In genomic region chr4:44446191-44446590, GRCh38 we compare ENCODE assay signal across 14 cellular contexts. TPM values are rescaled to one million over a fixed set of nuclear protein-coding genes. Genes with fewer than 3 reads are reported as not detected.
DNase-seq lines count a peak whose midpoint lies in the region; ATAC-seq and TF ChIP-seq lines count a peak whose summit lies in the region.
"Had no signal": no experiment of that assay in that cellular context is flagged by ENCODE, and none has a peak within 500 bp of the region (broad histone marks: within the 10 kb centered on the region; RNA-seq: fewer than 3 reads in every experiment).

No MANE protein-coding gene starts in this region.

- H2BK120ac ChIP-seq in neuronal stem cell (ENCODE audit: low read depth, low read length): no peak overlapping the region

- H3K23ac ChIP-seq in neuronal stem cell (ENCODE audit: low read depth, low read length, poor library complexity): no peak overlapping the region

- H3K27ac Mint-ChIP-seq in glutamatergic neuron (ENCODE audit: unreplicated experiment): peak overlapping the region; percentile 96
- H3K27ac Mint-ChIP-seq: activated naive CD4-positive, alpha-beta T cell treated with anti-CD3 and anti-CD28 coated beads, Interleukin-2, amount 10 ng/mL, durations not matched to agents 7 days and 5 days had no signal

- H3K9me3 ChIP-seq in WERI-Rb-1 (ENCODE audit: severe bottlenecking) (no peaks in the 10 kb centered on the region), parathyroid adenoma (ENCODE audit: control insufficient read depth, low read length) (no peaks in the 10 kb centered on the region), neuronal stem cell (replicated peaks in 1 of 2; ENCODE audit: control insufficient read depth in 2 of 2, insufficient read depth in 1 of 2, low read depth in 1 of 2, low read length in 2 of 2) (no peaks in the 10 kb centered on the region)
- H3K9me3 ChIP-seq: neutrophil, vagina had no signal

- H3K36me3 Mint-ChIP-seq in glutamatergic neuron (ENCODE audit: unreplicated experiment): no peaks in the 10 kb centered on the region
- H3K36me3 Mint-ChIP-seq: activated naive CD4-positive, alpha-beta T cell treated with anti-CD3 and anti-CD28 coated beads, Interleukin-2, amount 10 ng/mL, durations not matched to agents 7 days and 5 days had no signal

- H3K27me3 ChIP-seq in WERI-Rb-1 (ENCODE audit: insufficient read depth, low read depth, severe bottlenecking): peaks cover 4% of the 10 kb centered on the region
- no peaks in the 10 kb centered on the region for H3K27me3 ChIP-seq in parathyroid adenoma (ENCODE audit: control insufficient read depth, insufficient read depth, low read length)
- H3K27me3 ChIP-seq in neuronal stem cell (ENCODE audit: control insufficient read depth in 3 of 3, insufficient read depth in 3 of 3, low read depth in 1 of 3, low read length in 3 of 3): peaks cover 9 to 61% (median 26%) of the 10 kb centered on the region in 3 experiments
- H3K27me3 ChIP-seq: vagina had no signal

- peak; percentile 82 for DNase-seq in G401 (ENCODE audit: low spot score)
- DNase-seq in WERI-Rb-1: no peak
- no peak for DNase-seq in glutamatergic neuron
- no peak for DNase-seq in HT-29 (ENCODE audit: low spot score)
- DNase-seq in neuronal stem cell (ENCODE audit: low spot score): no peak
- DNase-seq in NCI-H2107 (lab: John Stamatoyannopoulos, UW): no peak
- DNase-seq: activated naive CD4-positive, alpha-beta T cell treated with anti-CD3 and anti-CD28 coated beads, Interleukin-2, amount 10 ng/mL, durations not matched to agents 7 days and 5 days; cerebellar nuclear complex; HCEC 1CT had no signal

- peak overlapping the region; percentile 96 for H3K4me3 Mint-ChIP-seq in glutamatergic neuron (ENCODE audit: unreplicated experiment)
- H3K4me3 Mint-ChIP-seq: activated naive CD4-positive, alpha-beta T cell treated with anti-CD3 and anti-CD28 coated beads, Interleukin-2, amount 10 ng/mL, durations not matched to agents 7 days and 5 days had no signal

- H2AFZ ChIP-seq in parathyroid adenoma: no peak overlapping the region
- H2AFZ ChIP-seq in neuronal stem cell (ENCODE audit: low read length): no peak overlapping the region

- peaks cover 15% of the 10 kb centered on the region for H3K27me3 Mint-ChIP-seq in glutamatergic neuron (ENCODE audit: unreplicated experiment)

- H3K4me3 ChIP-seq in WERI-Rb-1 (ENCODE audit: low read depth, low read length) (peak overlapping the region; percentile 80; the same call in 1 of the 2 replicates), parathyroid adenoma (ENCODE audit: low read depth, low read length) (no peak overlapping the region), neuronal stem cell (ENCODE audit: low read length in 2 of 2) (no peak overlapping the region)

- H3K9ac ChIP-seq in parathyroid adenoma (no peak overlapping the region), neuronal stem cell (ENCODE audit: low read depth, low read length, poor library complexity) (no peak overlapping the region)

- H3K18ac ChIP-seq in neuronal stem cell (ENCODE audit: low read length): no peak overlapping the region

- H3K27ac ChIP-seq in WERI-Rb-1 (no peak overlapping the region), parathyroid adenoma (no peak overlapping the region), neuronal stem cell (replicated peaks; ENCODE audit: low read length) (no peak overlapping the region)
- H3K27ac ChIP-seq: neutrophil, vagina had no signal

- ATAC-seq in GM21381 (IDR thresholded peaks at IDR 0.05; ENCODE audit: unreplicated experiment): no peak

- TF ChIP-seq CTCF in WERI-Rb-1 (IDR thresholded peaks at IDR 0.05; ENCODE audit: low read depth, low read length) (no peak), glutamatergic neuron (IDR thresholded peaks at IDR 0.05; ENCODE audit: partially characterized antibody, unreplicated experiment) (no peak), parathyroid adenoma (IDR thresholded peaks at IDR 0.05) (no peak)

- peaks cover 24% of the 10 kb centered on the region for H3K4me1 Mint-ChIP-seq in glutamatergic neuron (ENCODE audit: low read depth, unreplicated experiment)

- no peak overlapping the region for H4K91ac ChIP-seq in neuronal stem cell (ENCODE audit: low read depth, low read length, poor library complexity)

- H3K4me1 ChIP-seq in parathyroid adenoma (no peaks in the 10 kb centered on the region), neuronal stem cell (ENCODE audit: control insufficient read depth in 2 of 2, insufficient read depth in 1 of 2, low read depth in 1 of 2, low read length in 2 of 2) (peaks cover 0 to 4% of the 10 kb centered on the region in 2 donors)

- WGBS in neuronal stem cell (ENCODE audit: extremely low coverage in 2 of 2, insufficient read length in 2 of 2, insufficient replicate concordance in 1 of 2), 2 donors: no CpG with 5 or more reads among the region's 4 CpGs

- H2BK12ac ChIP-seq in neuronal stem cell (ENCODE audit: low read length): no peak overlapping the region

- no peak overlapping the region for H2BK15ac ChIP-seq in neuronal stem cell (ENCODE audit: low read length)

- no peaks in the 10 kb centered on the region for H3K79me1 ChIP-seq in neuronal stem cell (ENCODE audit: low read depth, low read length)

- in situ Hi-C loops in G401 (cut with HindIII; ENCODE audit: low sequenced_read_pairs): no loop called here

- H2AK5ac ChIP-seq in neuronal stem cell (ENCODE audit: low read depth, low read length): no peak overlapping the region

- H3K79me2 ChIP-seq in parathyroid adenoma: no peaks in the 10 kb centered on the region

- H3K4me2 ChIP-seq in parathyroid adenoma (ENCODE audit: low read length) (peak overlapping the region; percentile 98), neuronal stem cell (ENCODE audit: insufficient read depth, low read length, poor library complexity, severe bottlenecking) (no peak overlapping the region)

- no peaks in the 10 kb centered on the region for H3K36me3 ChIP-seq in WERI-Rb-1
- no peaks in the 10 kb centered on the region for H3K36me3 ChIP-seq in parathyroid adenoma (ENCODE audit: control insufficient read depth, insufficient read depth, low read length)
- H3K36me3 ChIP-seq in neuronal stem cell (replicated peaks in 1 of 2; ENCODE audit: control insufficient read depth in 2 of 2, insufficient read depth in 2 of 2, low read length in 2 of 2): no peaks in the 10 kb centered on the region
- H3K36me3 ChIP-seq: neutrophil, vagina had no signal

- H3K4ac ChIP-seq in neuronal stem cell (ENCODE audit: low read length): no peak overlapping the region

- H4K8ac ChIP-seq in neuronal stem cell (ENCODE audit: low read depth, low read length): no peak overlapping the region

- no peak overlapping the region for H2BK5ac ChIP-seq in neuronal stem cell (ENCODE audit: low read length)

- H3K14ac ChIP-seq in neuronal stem cell (ENCODE audit: low read length): no peak overlapping the region

- peaks cover 22% of the 10 kb centered on the region for H3K9me3 Mint-ChIP-seq in glutamatergic neuron (ENCODE audit: unreplicated experiment)
- H3K9me3 Mint-ChIP-seq: activated naive CD4-positive, alpha-beta T cell treated with anti-CD3 and anti-CD28 coated beads, Interleukin-2, amount 10 ng/mL, durations not matched to agents 7 days and 5 days had no signal

RNA-seq across cellular contexts. Expression of gene KCTD8, which starts 2.4 kb away (rescaled TPM):
- total RNA-seq in G401 (2014; rRNA removed; shearing (Covaris generic)): 0.12 TPM in 1 of 2 replicates, not detected in the other
- total RNA-seq in glutamatergic neuron (ENCODE audit: unreplicated experiment): 23.2 TPM
- total RNA-seq in HT-29 (2014; rRNA removed; shearing (Covaris generic)): not detected in 2 replicates
- 0.06 TPM for polyA plus RNA-seq in neuronal stem cell (2013, experiment 1 of 2)
- 0.11 TPM for polyA plus RNA-seq in neuronal stem cell (2013, experiment 2 of 2)
- total RNA-seq: activated CD8-positive, alpha-beta memory T cell treated with anti-CD3 and anti-CD28 coated beads for 36 hours; vagina had no signal

Comparison
In these comparisons a context has a peak if more than half of its experiments do, and no peak if none do; other contexts are left out.
1. RNA of gene KCTD8, which starts 2.4 kb away (total RNA-seq): 23.2 TPM in glutamatergic neuron (single experiment); 0.12 TPM in G401 and not detected in HT-29; every median in the first group is over 10 times any median in the second.